1 cellular context compared by ENCODE assay signal in the genomic region with DNA sequence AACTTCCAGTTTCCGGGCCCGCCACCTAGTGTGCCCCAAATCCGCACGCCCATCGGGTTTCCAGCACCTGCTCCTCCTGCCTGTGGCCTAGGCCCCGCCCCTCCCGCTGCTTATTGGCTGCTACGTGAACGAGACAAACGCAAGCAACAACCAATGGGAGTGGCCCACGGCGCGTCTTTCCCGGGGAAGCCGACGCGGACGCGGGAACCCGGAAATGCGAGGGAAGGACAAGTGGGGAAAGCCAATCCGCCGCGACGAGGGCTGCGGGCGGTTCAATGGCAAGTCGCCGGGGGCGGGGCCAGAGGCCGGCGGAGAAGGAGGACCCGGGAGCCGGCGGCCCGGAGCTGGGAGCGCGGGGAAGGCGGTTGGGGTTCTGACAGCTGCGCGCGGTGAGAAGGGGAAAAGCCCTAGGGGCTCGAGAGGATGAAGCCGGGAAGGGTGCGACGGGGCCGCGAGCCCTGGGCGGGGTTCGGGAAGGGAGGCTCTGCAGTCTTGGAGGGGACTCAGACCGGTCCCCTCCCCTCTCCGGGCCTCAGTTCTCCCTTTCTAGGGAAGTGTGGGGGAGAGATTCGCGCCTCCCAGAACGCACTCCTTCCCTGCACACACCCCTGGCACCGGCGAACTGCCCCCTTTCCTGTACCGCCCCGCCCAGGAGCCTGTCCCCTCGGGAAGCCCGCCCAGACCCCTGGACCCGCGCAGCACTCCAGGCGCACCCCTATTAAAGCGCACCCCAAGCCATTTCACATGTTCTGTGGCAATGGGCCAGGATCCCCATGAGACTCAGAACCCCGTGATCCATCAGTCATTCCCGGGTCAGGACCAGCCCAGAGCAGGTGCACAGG.
TF ChIP-seq lines count a peak whose summit lies in the region.

A gene (plus strand): TSS at position 305 of the 842 bp plus-strand sequence. CDS start 1,696 bp downstream, outside the sequence.

TF ChIP-seq in GM12878, 131 proteins besides CTCF, POLR2A, EP300 and RAD21 (continued from another document):
- TF ChIP-seq, protein P1, sequence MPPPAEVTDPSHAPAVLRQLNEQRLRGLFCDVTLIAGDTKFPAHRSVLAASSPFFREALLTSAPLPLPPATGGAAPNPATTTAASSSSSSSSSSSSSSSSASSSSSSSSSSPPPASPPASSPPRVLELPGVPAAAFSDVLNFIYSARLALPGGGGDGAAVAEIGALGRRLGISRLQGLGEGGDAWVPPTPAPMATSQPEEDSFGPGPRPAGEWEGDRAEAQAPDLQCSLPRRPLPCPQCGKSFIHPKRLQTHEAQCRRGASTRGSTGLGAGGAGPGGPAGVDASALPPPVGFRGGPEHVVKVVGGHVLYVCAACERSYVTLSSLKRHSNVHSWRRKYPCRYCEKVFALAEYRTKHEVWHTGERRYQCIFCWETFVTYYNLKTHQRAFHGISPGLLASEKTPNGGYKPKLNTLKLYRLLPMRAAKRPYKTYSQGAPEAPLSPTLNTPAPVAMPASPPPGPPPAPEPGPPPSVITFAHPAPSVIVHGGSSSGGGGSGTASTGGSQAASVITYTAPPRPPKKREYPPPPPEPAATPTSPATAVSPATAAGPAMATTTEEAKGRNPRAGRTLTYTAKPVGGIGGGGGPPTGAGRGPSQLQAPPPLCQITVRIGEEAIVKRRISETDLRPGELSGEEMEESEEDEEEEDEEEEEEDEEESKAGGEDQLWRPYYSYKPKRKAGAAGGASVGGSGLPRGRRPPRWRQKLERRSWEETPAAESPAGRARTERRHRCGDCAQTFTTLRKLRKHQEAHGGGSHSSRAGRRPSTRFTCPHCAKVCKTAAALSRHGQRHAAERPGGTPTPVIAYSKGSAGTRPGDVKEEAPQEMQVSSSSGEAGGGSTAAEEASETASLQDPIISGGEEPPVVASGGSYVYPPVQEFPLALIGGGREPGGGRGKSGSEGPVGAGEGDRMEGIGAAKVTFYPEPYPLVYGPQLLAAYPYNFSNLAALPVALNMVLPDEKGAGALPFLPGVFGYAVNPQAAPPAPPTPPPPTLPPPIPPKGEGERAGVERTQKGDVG (CRISPR knock-in tag; IDR thresholded peaks at IDR 0.05), result no peak
- TF ChIP-seq SMAD5 (IDR thresholded peaks at IDR 0.05; ENCODE audit: low read depth) (0 out of 2 replicates have a peak, but pooled peaks have one; percentile 24), LARP7 (IDR thresholded peaks at IDR 0.05) (0 out of 2 replicates have a peak, but pooled peaks have one; percentile 35)
